ENCODE assay signal across 15 cellular contexts in the genomic region with DNA sequence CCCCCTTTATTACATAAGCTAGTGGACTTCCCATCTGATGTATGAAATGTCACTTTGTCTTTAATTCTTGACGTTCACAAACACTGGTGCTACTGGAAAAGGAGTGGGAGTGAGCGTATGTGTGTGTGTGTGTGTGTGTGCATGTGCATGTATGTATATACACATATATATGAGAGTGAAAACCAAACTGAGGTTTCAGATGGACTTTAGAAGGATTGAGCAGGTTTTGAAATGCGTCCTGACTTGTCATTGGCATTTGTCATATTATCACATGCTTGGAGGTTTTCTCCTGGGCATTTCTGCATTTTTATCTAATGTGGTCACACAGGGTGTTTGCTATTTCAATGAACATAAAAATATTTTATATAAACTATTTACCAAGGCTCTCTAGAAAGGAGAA.
DNase-seq lines count a peak whose midpoint lies in the region; ATAC-seq, FAIRE-seq and TF ChIP-seq lines count a peak whose summit lies in the region.
"Had no signal": no experiment of that assay in that cellular context is flagged by ENCODE, and none has a peak within 500 bp of the region (broad histone marks: within the 10 kb centered on the region; RNA-seq: fewer than 3 reads in every experiment).

No MANE protein-coding gene starts in this region.

- H3K4me3 ChIP-seq in bronchial epithelial cell (ENCODE audit: low read depth, low read length): no peak overlapping the region
- no peak overlapping the region for H3K4me3 ChIP-seq in osteoblast (ENCODE audit: insufficient read depth, low read length)
- H3K4me3 ChIP-seq: colonic mucosa, skin epidermis, upper lobe of left lung had no signal

- CTCF ChIA-PET in activated CD4-positive, alpha-beta memory T cell treated with anti-CD3 and anti-CD28 coated beads, Interleukin-2, amount 10 ng/mL, durations not matched to agents 7 days and 5 days (lab: Charles Lee): interaction anchor here (0.9 to 6.6 kb wide), 7 partner anchors 10 to 1086 kb away, joined by 3 to 68 read pairs (median 7); a partner anchor contains a TSS

- H3K4me1 Mint-ChIP-seq in stimulated activated naive CD8-positive, alpha-beta T cell treated with anti-CD3 and anti-CD28 coated beads, Interleukin-15, Interleukin-2, amounts not matched to agents 100 ng/mL and 50 ng/mL, for 24 hours (ENCODE audit: low read depth): peaks cover 100% of the 10 kb centered on the region
- peaks cover 96% of the 10 kb centered on the region for H3K4me1 Mint-ChIP-seq in activated CD4-positive, alpha-beta memory T cell treated with anti-CD3 and anti-CD28 coated beads, Interleukin-2, amount 10 ng/mL, durations not matched to agents 7 days and 5 days

- H3K27me3 Mint-ChIP-seq in stimulated activated naive CD8-positive, alpha-beta T cell treated with anti-CD3 and anti-CD28 coated beads, Interleukin-15, Interleukin-2, amounts not matched to agents 100 ng/mL and 50 ng/mL, for 24 hours: no peaks in the 10 kb centered on the region
- no peaks in the 10 kb centered on the region for H3K27me3 Mint-ChIP-seq in activated CD4-positive, alpha-beta memory T cell treated with anti-CD3 and anti-CD28 coated beads, Interleukin-2, amount 10 ng/mL, durations not matched to agents 7 days and 5 days

- peaks cover 11% of the 10 kb centered on the region for H3K9me3 Mint-ChIP-seq in stimulated activated naive CD8-positive, alpha-beta T cell treated with anti-CD3 and anti-CD28 coated beads, Interleukin-15, Interleukin-2, amounts not matched to agents 100 ng/mL and 50 ng/mL, for 24 hours
- H3K9me3 Mint-ChIP-seq in activated CD4-positive, alpha-beta memory T cell treated with anti-CD3 and anti-CD28 coated beads, Interleukin-2, amount 10 ng/mL, durations not matched to agents 7 days and 5 days: peaks cover 4% of the 10 kb centered on the region

- FAIRE-seq in bronchial epithelial cell (lab: Jason Lieb, UNC): no peak

- H3K27ac Mint-ChIP-seq in stimulated activated naive CD8-positive, alpha-beta T cell treated with anti-CD3 and anti-CD28 coated beads, Interleukin-15, Interleukin-2, amounts not matched to agents 100 ng/mL and 50 ng/mL, for 24 hours: peak overlapping the region; percentile 100
- peak overlapping the region; percentile 83 for H3K27ac Mint-ChIP-seq in activated CD4-positive, alpha-beta memory T cell treated with anti-CD3 and anti-CD28 coated beads, Interleukin-2, amount 10 ng/mL, durations not matched to agents 7 days and 5 days
- H3K27ac Mint-ChIP-seq: brain had no signal

- DNase-seq in stimulated activated naive CD8-positive, alpha-beta T cell treated with anti-CD3 and anti-CD28 coated beads, Interleukin-15, Interleukin-2, amounts not matched to agents 100 U/mL and 50 U/mL, for 24 hours: no peak
- no peak for DNase-seq in activated CD4-positive, alpha-beta memory T cell treated with anti-CD3 and anti-CD28 coated beads, Interleukin-2, amount 10 ng/mL, durations not matched to agents 7 days and 5 days
- DNase-seq in bronchial epithelial cell (ENCODE audit: low read depth): peak; percentile 91
- no peak for DNase-seq in stimulated activated CD4-positive, alpha-beta T cell treated with anti-CD3 and anti-CD28 coated beads, Interleukin-2, amount 100 ng/mL, for 24 hours
- DNase-seq in osteoblast (ENCODE audit: insufficient read length, low spot score, missing footprints): no peak
- DNase-seq in NCI-H524 (lab: John Stamatoyannopoulos, UW): no peak
- DNase-seq: colonic mucosa; immature natural killer cell; left ventricle myocardium superior; NCI-H748 treated with DMSO at 0.1 percent for 48 hours; stimulated activated CD4-positive, alpha-beta T cell treated with anti-CD3 and anti-CD28 coated beads, Interleukin-2, amount 100 ng/mL, for 48 hours; upper lobe of left lung had no signal

- H3K4me1 ChIP-seq in osteoblast (ENCODE audit: insufficient read depth, low read length): no peaks in the 10 kb centered on the region
- H3K4me1 ChIP-seq: colonic mucosa had no signal

- H3K4me2 ChIP-seq in osteoblast (ENCODE audit: insufficient read depth, low read length): no peak overlapping the region

- no peaks in the 10 kb centered on the region for H3K9me3 ChIP-seq in osteoblast (ENCODE audit: low read depth, low read length)
- H3K9me3 ChIP-seq: colonic mucosa, upper lobe of left lung had no signal

- no peaks in the 10 kb centered on the region for H3K79me2 ChIP-seq in osteoblast (ENCODE audit: insufficient read depth, low read length)

- no peak overlapping the region for H2AFZ ChIP-seq in osteoblast (ENCODE audit: low read length)

- no peak for ATAC-seq in stimulated activated naive CD8-positive, alpha-beta T cell treated with anti-CD3 and anti-CD28 coated beads, Interleukin-15, Interleukin-2, amounts not matched to agents 100 U/mL and 50 U/mL, for 24 hours
- ATAC-seq: left ventricle myocardium superior had no signal

- no peaks in the 10 kb centered on the region for H4K20me1 ChIP-seq in osteoblast (ENCODE audit: insufficient read depth, low read length)

- POLR2A ChIA-PET in activated CD4-positive, alpha-beta memory T cell treated with anti-CD3 and anti-CD28 coated beads, Interleukin-2, amount 10 ng/mL, durations not matched to agents 7 days and 5 days (lab: Charles Lee): interaction anchor here (1.3 to 14.9 kb wide), 11 partner anchors 7 to 1085 kb away, joined by 4 to 244 read pairs (median 10); a partner anchor contains a TSS

- no peaks in the 10 kb centered on the region for H3K36me3 Mint-ChIP-seq in stimulated activated naive CD8-positive, alpha-beta T cell treated with anti-CD3 and anti-CD28 coated beads, Interleukin-15, Interleukin-2, amounts not matched to agents 100 ng/mL and 50 ng/mL, for 24 hours (ENCODE audit: low read depth)
- H3K36me3 Mint-ChIP-seq in activated CD4-positive, alpha-beta memory T cell treated with anti-CD3 and anti-CD28 coated beads, Interleukin-2, amount 10 ng/mL, durations not matched to agents 7 days and 5 days (ENCODE audit: low read depth): peaks cover 16% of the 10 kb centered on the region
- H3K36me3 Mint-ChIP-seq: brain had no signal

- no peaks in the 10 kb centered on the region for H3K36me3 ChIP-seq in bronchial epithelial cell (ENCODE audit: control insufficient read depth, insufficient read depth, low read length)
- no peaks in the 10 kb centered on the region for H3K36me3 ChIP-seq in osteoblast (ENCODE audit: insufficient read depth, low read length)
- H3K36me3 ChIP-seq: colonic mucosa, upper lobe of left lung had no signal

- TF ChIP-seq CTCF in bronchial epithelial cell (IDR thresholded peaks at IDR 0.05; ENCODE audit: insufficient read depth, low read length, severe bottlenecking): no peak
- no peak for TF ChIP-seq CTCF in osteoblast (IDR thresholded peaks at IDR 0.05; ENCODE audit: extremely low read depth, low read depth, low read length)

- H3K27ac ChIP-seq in osteoblast (ENCODE audit: low read depth, low read length): no peak overlapping the region
- H3K27ac ChIP-seq: colonic mucosa, upper lobe of left lung had no signal

- no peaks in the 10 kb centered on the region for H3K27me3 ChIP-seq in bronchial epithelial cell (ENCODE audit: control insufficient read depth, insufficient read depth, low read length)
- no peaks in the 10 kb centered on the region for H3K27me3 ChIP-seq in osteoblast (ENCODE audit: insufficient read depth, low read length)
- H3K27me3 ChIP-seq: colonic mucosa, upper lobe of left lung had no signal

- H3K4me3 Mint-ChIP-seq in stimulated activated naive CD8-positive, alpha-beta T cell treated with anti-CD3 and anti-CD28 coated beads, Interleukin-15, Interleukin-2, amounts not matched to agents 100 ng/mL and 50 ng/mL, for 24 hours: peak overlapping the region; percentile 6
- H3K4me3 Mint-ChIP-seq in activated CD4-positive, alpha-beta memory T cell treated with anti-CD3 and anti-CD28 coated beads, Interleukin-2, amount 10 ng/mL, durations not matched to agents 7 days and 5 days: no peak overlapping the region
- H3K4me3 Mint-ChIP-seq: brain had no signal
